ENCODE assay signal across 1 cellular context in genomic region chr6:109690740-109691687, GRCh38.
TF ChIP-seq lines count a peak whose summit lies in the region.

Gene AK9 (minus strand): TSS chr6:109691202. CDS start chr6:109675745, 15,457 bp downstream.
Gene FIG4 (plus strand): TSS chr6:109691296. CDS start chr6:109691436, 140 bp downstream.

TF ChIP-seq in HepG2, 621 proteins besides CTCF, POLR2A, EP300 and RAD21 (continued from another document and continues in another):
- TF ChIP-seq ZBTB4 (CRISPR knock-in tag; IDR thresholded peaks at IDR 0.05; ENCODE audit: borderline replicate concordance) = no peak
- TF ChIP-seq NR2F2 (IDR thresholded peaks at IDR 0.05; ENCODE audit: borderline replicate concordance, low read depth) = no peak
- TF ChIP-seq HDAC1 (CRISPR knock-in tag; IDR thresholded peaks at IDR 0.05) = peak; percentile 71
- peak; percentile 86 for TF ChIP-seq THAP11 (CRISPR knock-in tag; IDR thresholded peaks at IDR 0.05)
- TF ChIP-seq BRD4 (CRISPR knock-in tag; IDR thresholded peaks at IDR 0.05) = no peak
- TF ChIP-seq KDM2A (CRISPR knock-in tag; IDR thresholded peaks at IDR 0.05; ENCODE audit: borderline replicate concordance, low read depth) = peak; percentile 20; the same call in 1 of the 2 replicates
- TF ChIP-seq ZNF878 (CRISPR knock-in tag; IDR thresholded peaks at IDR 0.05) = no peak
- no peak for TF ChIP-seq PAF1 (CRISPR knock-in tag; IDR thresholded peaks at IDR 0.05)
- TF ChIP-seq XRCC5 (optimal IDR thresholded peaks at IDR 0.05; ENCODE audit: low read length) = peak; percentile 55
- no peak for TF ChIP-seq E2F2 (CRISPR knock-in tag; IDR thresholded peaks at IDR 0.05; ENCODE audit: borderline replicate concordance)
- TF ChIP-seq ZNF317 (CRISPR knock-in tag; IDR thresholded peaks at IDR 0.05) = peak; percentile 80; the same call in 1 of the 2 replicates
- no peak for TF ChIP-seq ELF4 (CRISPR knock-in tag; IDR thresholded peaks at IDR 0.05; ENCODE audit: borderline replicate concordance)
- TF ChIP-seq POGK (CRISPR knock-in tag; conservative IDR thresholded peaks at IDR 0.05) = 0 out of 2 replicates have a peak, but pooled peaks have one; percentile 22
- no peak for TF ChIP-seq ARID2 (CRISPR knock-in tag; IDR thresholded peaks at IDR 0.05; ENCODE audit: borderline replicate concordance)
- 0 out of 2 replicates have a peak, but pooled peaks have one; percentile 43 for TF ChIP-seq FOXC1 (CRISPR knock-in tag; IDR thresholded peaks at IDR 0.05; ENCODE audit: borderline replicate concordance)
- no peak for TF ChIP-seq FOXJ3 (CRISPR knock-in tag; IDR thresholded peaks at IDR 0.05; ENCODE audit: borderline replicate concordance)
- peak; percentile 56; the same call in 1 of the 2 replicates for TF ChIP-seq ZNF580 (CRISPR knock-in tag; IDR thresholded peaks at IDR 0.05; ENCODE audit: borderline replicate concordance, low read depth)
- TF ChIP-seq REL (CRISPR knock-in tag; conservative IDR thresholded peaks at IDR 0.05) = no peak
- peak; percentile 70; the same call in 1 of the 2 replicates for TF ChIP-seq KLF12 (CRISPR knock-in tag; IDR thresholded peaks at IDR 0.05; ENCODE audit: borderline replicate concordance)
- TF ChIP-seq MEIS2 (CRISPR knock-in tag; IDR thresholded peaks at IDR 0.05) = no peak
- no peak for TF ChIP-seq ZNF766 (CRISPR knock-in tag; IDR thresholded peaks at IDR 0.05; ENCODE audit: borderline replicate concordance)
- no peak for TF ChIP-seq ZBTB40 (IDR thresholded peaks at IDR 0.05)
- TF ChIP-seq ZBTB40 (CRISPR knock-in tag; IDR thresholded peaks at IDR 0.05) = peak; percentile 47; the same call in 1 of the 2 replicates
- TF ChIP-seq ZNF432 (CRISPR knock-in tag; IDR thresholded peaks at IDR 0.05; ENCODE audit: borderline replicate concordance) = no peak
- no peak for TF ChIP-seq NFIC (IDR thresholded peaks at IDR 0.05; ENCODE audit: low read length)
- TF ChIP-seq ARID4A (CRISPR knock-in tag; IDR thresholded peaks at IDR 0.05; ENCODE audit: borderline replicate concordance) = peak; percentile 73; the same call in 1 of the 2 replicates
- no peak for TF ChIP-seq TFDP2 (CRISPR knock-in tag; IDR thresholded peaks at IDR 0.05)
- no peak for TF ChIP-seq ZKSCAN5 (CRISPR knock-in tag; IDR thresholded peaks at IDR 0.05)
- no peak; the same call in 1 of the 2 replicates for TF ChIP-seq SOX5 (CRISPR knock-in tag; IDR thresholded peaks at IDR 0.05; ENCODE audit: borderline replicate concordance)
- TF ChIP-seq ZNF264 (CRISPR knock-in tag; IDR thresholded peaks at IDR 0.05) = no peak
- TF ChIP-seq MLLT10 (CRISPR knock-in tag; IDR thresholded peaks at IDR 0.05) = no peak
- no peak for TF ChIP-seq NONO (IDR thresholded peaks at IDR 0.05)
- TF ChIP-seq NONO (CRISPR knock-in tag; conservative IDR thresholded peaks at IDR 0.05) = peak; percentile 53; the same call in 1 of the 2 replicates
- peak; percentile 12; the same call in 1 of the 2 replicates for TF ChIP-seq CCDC6 (CRISPR knock-in tag; IDR thresholded peaks at IDR 0.05)
- peak; percentile 42; the same call in 1 of the 2 replicates for TF ChIP-seq ZNF800 (CRISPR knock-in tag; IDR thresholded peaks at IDR 0.05)
